ENCODE assay signal across 14 cellular contexts in genomic region chr3:8712045-8712870, GRCh38. TPM values are rescaled to one million over a fixed set of nuclear protein-coding genes. Genes with fewer than 3 reads are reported as not detected.
DNase-seq lines count a peak whose midpoint lies in the region; ATAC-seq and TF ChIP-seq lines count a peak whose summit lies in the region.
"Had no signal": no experiment of that assay in that cellular context is flagged by ENCODE, and none has a peak within 500 bp of the region (broad histone marks: within the 10 kb centered on the region; RNA-seq: fewer than 3 reads in every experiment).

No MANE protein-coding gene starts in this region.

- H3K4me1 ChIP-seq in GM23248 (ENCODE audit: insufficient read depth) = peaks cover 15% of the 10 kb centered on the region
- H3K4me1 ChIP-seq in prostate gland (replicated peaks) = peaks cover 4% of the 10 kb centered on the region
- no peaks in the 10 kb centered on the region for H3K4me1 ChIP-seq in CD4-positive, alpha-beta memory T cell (ENCODE audit: insufficient read depth, low read length)
- H3K4me1 ChIP-seq: adrenal gland, BE2C, parathyroid adenoma had no signal

- H2AFZ ChIP-seq in GM23248 = 0 out of 2 replicates have a peak overlapping the region, but pooled peaks have one; percentile 15
- H2AFZ ChIP-seq: parathyroid adenoma had no signal

- H3K9me3 Mint-ChIP-seq in CD4-positive, alpha-beta memory T cell = peaks cover 0 to 8% (median 3%) of the 10 kb centered on the region in 8 donors

- TF ChIP-seq POLR2A in prostate gland (IDR thresholded peaks at IDR 0.05) = no peak

- 3 to 6% methylated on average over 7 of the region's 7 CpGs for WGBS in GM23248 (ENCODE audit: low coverage in 1 of 2, low lambda C conversion rate in 2 of 2, missing lambda C conversion rate in 2 of 2), 2 experiments
- WGBS in prostate gland = 67% methylated on average over 7 of the region's 7 CpGs

- peak overlapping the region; percentile 58 for H3K4me2 ChIP-seq in GM23248 (ENCODE audit: unreplicated experiment)

- in situ Hi-C loops in GM23248 (cut with MboI) = no loop called here

- no peaks in the 10 kb centered on the region for H3K4me1 Mint-ChIP-seq in CD4-positive, alpha-beta memory T cell

- no peaks in the 10 kb centered on the region for H3K36me3 ChIP-seq in GM23248 (ENCODE audit: low read depth)
- H3K36me3 ChIP-seq in prostate gland = no peaks in the 10 kb centered on the region
- no peaks in the 10 kb centered on the region for H3K36me3 ChIP-seq in CD4-positive, alpha-beta memory T cell (ENCODE audit: insufficient read depth, low read length)
- H3K36me3 ChIP-seq: adrenal gland, BE2C had no signal

- TF ChIP-seq CTCF in fibroblast of mammary gland (conservative IDR thresholded peaks at IDR 0.05; ENCODE audit: control insufficient read depth, insufficient read depth, low read depth, low read length) (no peak), prostate gland (IDR thresholded peaks at IDR 0.05) (no peak)

- ATAC-seq in HG03095 (IDR thresholded peaks at IDR 0.05; ENCODE audit: unreplicated experiment) = no peak
- ATAC-seq in HG03520 (IDR thresholded peaks at IDR 0.05; ENCODE audit: unreplicated experiment) = no peak
- ATAC-seq: left colon had no signal

- H3K4me3 Mint-ChIP-seq in CD4-positive, alpha-beta memory T cell = no peak overlapping the region
- H3K4me3 Mint-ChIP-seq: activated CD4-positive, alpha-beta memory T cell treated with anti-CD3 and anti-CD28 coated beads for 36 hours had no signal

- intact Hi-C loops in prostate gland (cut with DNase I) = no loop called here
- intact Hi-C loops in CD4-positive, alpha-beta memory T cell (cut with micrococcal nuclease) = no loop called here

- H3K27me3 Mint-ChIP-seq in CD4-positive, alpha-beta memory T cell = peaks cover 2 to 10% of the 10 kb centered on the region in 2 donors

- no peak overlapping the region for H3K4me3 ChIP-seq in GM23248
- H3K4me3 ChIP-seq in fibroblast of mammary gland (ENCODE audit: control insufficient read depth, low read depth, low read length) = no peak overlapping the region
- H3K4me3 ChIP-seq in prostate gland = no peak overlapping the region
- H3K4me3 ChIP-seq in CD4-positive, alpha-beta memory T cell (ENCODE audit: low read length in 2 of 2) = no peak overlapping the region
- H3K4me3 ChIP-seq: adrenal gland had no signal

- H3K27me3 ChIP-seq in GM23248 (replicated peaks; ENCODE audit: insufficient read depth) (no peaks in the 10 kb centered on the region), prostate gland (replicated peaks; ENCODE audit: insufficient read depth) (no peaks in the 10 kb centered on the region)
- H3K27me3 ChIP-seq in CD4-positive, alpha-beta memory T cell (ENCODE audit: insufficient read depth, low read length) = no peaks in the 10 kb centered on the region
- H3K27me3 ChIP-seq: adrenal gland, BE2C had no signal

- no peaks in the 10 kb centered on the region for H3K79me2 ChIP-seq in GM23248 (ENCODE audit: insufficient read depth)
- H3K79me2 ChIP-seq: parathyroid adenoma had no signal

- no peaks in the 10 kb centered on the region for H4K20me1 ChIP-seq in GM23248 (ENCODE audit: insufficient read depth)

- no peak overlapping the region for H3K27ac Mint-ChIP-seq in CD4-positive, alpha-beta memory T cell
- H3K27ac Mint-ChIP-seq: activated CD4-positive, alpha-beta memory T cell treated with anti-CD3 and anti-CD28 coated beads for 36 hours had no signal

- no peak overlapping the region for H3K9ac ChIP-seq in GM23248
- H3K9ac ChIP-seq: parathyroid adenoma had no signal

- CTCF ChIA-PET in CD4-positive, alpha-beta memory T cell (lab: Charles Lee; ENCODE audit: partially characterized antibody) = no interaction called here

- DNase-seq in A172 (ENCODE audit: low spot score) (peak; percentile 96), GM23248 (peak; percentile 83), RPMI8226 (peak; percentile 89), fibroblast of mammary gland (ENCODE audit: low read depth) (peak; percentile 61), prostate gland (ENCODE audit: low spot score) (no peak)
- DNase-seq in CD4-positive, alpha-beta memory T cell = no peak
- DNase-seq: activated CD4-positive, alpha-beta memory T cell treated with anti-CD3 and anti-CD28 coated beads for 36 hours; adrenal gland; BE2C; left colon had no signal

- H3K27ac ChIP-seq in GM23248 (no peak overlapping the region; the same call in 1 of the 2 replicates), prostate gland (no peak overlapping the region)
- no peak overlapping the region for H3K27ac ChIP-seq in CD4-positive, alpha-beta memory T cell (ENCODE audit: low read depth, low read length)
- H3K27ac ChIP-seq: adrenal gland, parathyroid adenoma had no signal

- H3K36me3 Mint-ChIP-seq in CD4-positive, alpha-beta memory T cell = peaks cover 0 to 2% of the 10 kb centered on the region in 2 donors
- H3K36me3 Mint-ChIP-seq: activated CD4-positive, alpha-beta memory T cell treated with anti-CD3 and anti-CD28 coated beads for 36 hours had no signal

- H3K9me2 ChIP-seq in GM23248 (ENCODE audit: insufficient read depth) = no peaks in the 10 kb centered on the region

- H3F3A ChIP-seq in GM23248 (ENCODE audit: insufficient read depth) = 0 out of 2 replicates have a peak, but pooled peaks cover 7% of the 10 kb centered on the region

- POLR2A ChIA-PET in CD4-positive, alpha-beta memory T cell (lab: Charles Lee; ENCODE audit: partially characterized antibody) = no interaction called here

- H3K9me3 ChIP-seq in GM23248 (ENCODE audit: low read depth) (no peaks in the 10 kb centered on the region), prostate gland (no peaks in the 10 kb centered on the region)
- no peaks in the 10 kb centered on the region for H3K9me3 ChIP-seq in CD4-positive, alpha-beta memory T cell (ENCODE audit: control insufficient read depth in 1 of 2, low read length in 2 of 2)
- H3K9me3 ChIP-seq: adrenal gland, BE2C had no signal

RNA-seq across cellular contexts. Expression of gene CAV3, which starts 21.3 kb away (rescaled TPM):
- total RNA-seq in A172 (2014; rRNA removed; shearing (Covaris generic)) = 0.24 TPM in 1 of 2 replicates, not detected in the other
- not detected in 2 replicates for total RNA-seq in GM23248 (2014; rRNA removed; shearing (Covaris generic))
- 0.15 TPM in 1 of 2 replicates, not detected in the other for polyA plus RNA-seq in GM23248 (2016; fragmentation: Nextera tagmentation; extraction: Ambion mirVana)
- total RNA-seq in prostate gland = 1 to 10 TPM in 1 of 2 donors, not detected in 1; 1.2 TPM
- not detected for total RNA-seq in CD4-positive, alpha-beta memory T cell
- not detected for polyA plus RNA-seq in CD4-positive, alpha-beta memory T cell
- total RNA-seq: activated CD4-positive, alpha-beta memory T cell treated with anti-CD3 and anti-CD28 coated beads for 36 hours; adrenal gland; endothelial cell of umbilical vein; left colon had no signal
- polyA plus RNA-seq: adrenal gland, endothelial cell of umbilical vein had no signal

RNA-seq across cellular contexts. Expression of gene OXTR, which starts 57.2 kb away (rescaled TPM):
- 115 and 124 TPM in 2 replicates for total RNA-seq in A172 (2014; rRNA removed; shearing (Covaris generic))
- 269 and 340 TPM in 2 replicates for total RNA-seq in GM23248 (2014; rRNA removed; shearing (Covaris generic))
- polyA plus RNA-seq in GM23248 (2016; fragmentation: Nextera tagmentation; extraction: Ambion mirVana) = 123 and 128 TPM in 2 replicates
- total RNA-seq in prostate gland = 1 to 10 TPM; 1.6 to 3.5 TPM
- 1 to 10 TPM in 1 of 2 experiments, under 1 TPM in 1; 0.94 to 1.1 TPM for total RNA-seq in CD4-positive, alpha-beta memory T cell
- under 1 TPM in 1 of 2 donors, not detected in 1; 0.15 TPM for polyA plus RNA-seq in CD4-positive, alpha-beta memory T cell

Comparison
In these comparisons a context has a peak if more than half of its experiments do, and no peak if none do; other contexts are left out.
1. DNase-seq: peak in A172 (single experiment), GM23248 (single experiment), RPMI8226 (single experiment) and fibroblast of mammary gland (single experiment); none in prostate gland (single experiment) and CD4-positive, alpha-beta memory T cell (0 of 5).
2. RNA of gene OXTR, which starts 57.2 kb away (total RNA-seq): 269 to 340 TPM in GM23248 and 115 to 124 TPM in A172; 1.6 to 3.5 TPM in prostate gland and 0.94 to 1.1 TPM in CD4-positive, alpha-beta memory T cell; every median in the first group is over 10 times any median in the second.